ENCODE assay signal across 27 cellular contexts in the genomic region with DNA sequence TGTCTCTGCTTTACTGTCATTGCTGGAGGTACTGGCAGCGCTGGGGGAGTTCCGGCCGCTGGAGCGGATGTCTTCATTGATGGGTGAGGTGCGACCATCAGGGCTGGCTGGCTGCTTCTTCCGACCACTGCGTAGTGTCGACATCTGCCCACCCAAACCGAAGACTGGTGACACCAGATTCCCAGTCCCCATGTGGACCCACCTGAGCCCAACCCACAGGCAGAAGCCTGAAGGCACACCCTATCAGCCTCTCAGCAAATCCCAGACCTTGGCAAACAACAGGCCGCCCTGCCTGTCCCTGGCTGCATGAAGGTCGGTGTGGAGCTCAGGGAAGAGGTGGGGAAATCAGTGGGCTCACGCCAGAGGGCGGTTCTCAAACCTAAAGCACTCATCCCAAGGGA. TPM values are rescaled to one million over a fixed set of nuclear protein-coding genes. Genes with fewer than 3 reads are reported as not detected.
DNase-seq lines count a peak whose midpoint lies in the region; ATAC-seq and TF ChIP-seq lines count a peak whose summit lies in the region.
"Had no signal": no experiment of that assay in that cellular context is flagged by ENCODE, and none has a peak within 500 bp of the region (broad histone marks: within the 10 kb centered on the region; RNA-seq: fewer than 3 reads in every experiment).

No MANE protein-coding gene starts in this region.

- H3K9me3 Mint-ChIP-seq in osteocyte (ENCODE audit: unreplicated experiment), result no peaks in the 10 kb centered on the region
- H3K9me3 Mint-ChIP-seq: CD4-positive, alpha-beta T cell; memory B cell; stimulated activated naive CD8-positive, alpha-beta T cell treated with anti-CD3 and anti-CD28 coated beads, Interleukin-15, Interleukin-2, amounts not matched to agents 100 ng/mL and 50 ng/mL, for 24 hours; type B pancreatic cell had no signal

- H3K9me3 ChIP-seq in subcutaneous abdominal adipose tissue (ENCODE audit: control insufficient read depth in 5 of 5, low read length in 5 of 5), result no peaks in the 10 kb centered on the region
- H3K9me3 ChIP-seq: neutrophil had no signal

- peaks cover 30% of the 10 kb centered on the region for H3K36me3 Mint-ChIP-seq in osteocyte (ENCODE audit: unreplicated experiment)

- no peak overlapping the region for H3K4me3 Mint-ChIP-seq in osteocyte (ENCODE audit: unreplicated experiment)
- H3K4me3 Mint-ChIP-seq: CD4-positive, alpha-beta T cell; memory B cell; stimulated activated naive CD8-positive, alpha-beta T cell treated with anti-CD3 and anti-CD28 coated beads, Interleukin-15, Interleukin-2, amounts not matched to agents 100 ng/mL and 50 ng/mL, for 24 hours had no signal

- H3K4me1 Mint-ChIP-seq in osteocyte (ENCODE audit: unreplicated experiment), result peaks cover 24% of the 10 kb centered on the region

- DNase-seq in Right ventricle myocardium superior (no peak), osteocyte (ENCODE audit: extremely low spot score, unreplicated experiment) (no peak), anterior cingulate cortex (lab: John Stamatoyannopoulos, UW) (no peak), ecto neural progenitor cell (ENCODE audit: low spot score) (no peak), SKM-1 treated with dmso at 0.1 percent for 144 hours (lab: John Stamatoyannopoulos, UW; ENCODE audit: unreplicated experiment) (no peak), DMS53 treated with DMSO at 0.1 percent for 48 hours (lab: John Stamatoyannopoulos, UW; ENCODE audit: unreplicated experiment) (no peak)
- DNase-seq: activated CD4-positive, alpha-beta T cell treated with anti-CD3 and anti-CD28 coated beads, Interleukin-2, amount 50 U/mL, for 4 hours; activated CD4-positive, CD25-positive, alpha-beta regulatory T cell; activated gamma-delta T cell; CD4-positive, alpha-beta T cell; central memory CD4-positive, alpha-beta T cell; dermis blood vessel endothelial cell; DMS 273 treated with DMSO at 0.1 percent for 48 hours; GOT3; KG1; MM.1S; NCI-H1417 treated with DMSO at 0.1 percent for 48 hours; NCI-H2081 treated with DMSO at 0.1 percent for 48 hours; retina; stimulated activated CD4-positive, alpha-beta T cell treated with anti-CD3 and anti-CD28 coated beads, Interleukin-4, amount 100 ng/mL, for 4 hours had no signal

- no peak overlapping the region for H3K9ac ChIP-seq in subcutaneous abdominal adipose tissue (ENCODE audit: low read length in 5 of 5)

- H3K27ac Mint-ChIP-seq in osteocyte (ENCODE audit: unreplicated experiment), result peak overlapping the region; percentile 67
- H3K27ac Mint-ChIP-seq: type B pancreatic cell had no signal

- no peaks in the 10 kb centered on the region for H3K27me3 Mint-ChIP-seq in osteocyte (ENCODE audit: unreplicated experiment)
- H3K27me3 Mint-ChIP-seq: CD4-positive, alpha-beta T cell; memory B cell; stimulated activated naive CD8-positive, alpha-beta T cell treated with anti-CD3 and anti-CD28 coated beads, Interleukin-15, Interleukin-2, amounts not matched to agents 100 ng/mL and 50 ng/mL, for 24 hours; type B pancreatic cell had no signal

- H3K4me1 ChIP-seq in subcutaneous abdominal adipose tissue (ENCODE audit: control insufficient read depth in 5 of 5, insufficient read depth in 5 of 5, low read length in 5 of 5), result peaks cover 4 to 36% (median 29%) of the 10 kb centered on the region in 5 donors

- H3K4me3 ChIP-seq in subcutaneous abdominal adipose tissue (ENCODE audit: low read depth in 1 of 5, low read length in 5 of 5), result no peak overlapping the region

- H3K27ac ChIP-seq in VCaP (peak overlapping the region; percentile 27; the same call in 1 of the 2 replicates), subcutaneous abdominal adipose tissue (ENCODE audit: low read depth, low read length) (peak overlapping the region; percentile 17)
- H3K27ac ChIP-seq: neutrophil had no signal

- peaks cover 2 to 84% (median 80%) of the 10 kb centered on the region in 5 donors for H3K36me3 ChIP-seq in subcutaneous abdominal adipose tissue (ENCODE audit: control insufficient read depth in 5 of 5, insufficient read depth in 5 of 5, low read length in 5 of 5)

- peak; percentile 35 for ATAC-seq in Right ventricle myocardium superior (ENCODE audit: poor library complexity)

- H3K27me3 ChIP-seq in subcutaneous abdominal adipose tissue (ENCODE audit: control insufficient read depth in 5 of 5, insufficient read depth in 4 of 5, low read length in 5 of 5), result no peaks in the 10 kb centered on the region
- H3K27me3 ChIP-seq: neutrophil had no signal

- intact Hi-C loops in Right ventricle myocardium superior (cut with DNase I), result no loop called here

- TF ChIP-seq CTCF in VCaP (conservative IDR thresholded peaks at IDR 0.05) (no peak), osteocyte (IDR thresholded peaks at IDR 0.05) (no peak)

RNA-seq across cellular contexts. Expression of a gene that starts 44.8 kb away (rescaled TPM):
- total RNA-seq in Right ventricle myocardium superior, result 1.9 TPM
- 2.9 and 3.2 TPM in 2 replicates for total RNA-seq in osteocyte
- total RNA-seq: OCI-LY7 had no signal
